In the genomic region with DNA sequence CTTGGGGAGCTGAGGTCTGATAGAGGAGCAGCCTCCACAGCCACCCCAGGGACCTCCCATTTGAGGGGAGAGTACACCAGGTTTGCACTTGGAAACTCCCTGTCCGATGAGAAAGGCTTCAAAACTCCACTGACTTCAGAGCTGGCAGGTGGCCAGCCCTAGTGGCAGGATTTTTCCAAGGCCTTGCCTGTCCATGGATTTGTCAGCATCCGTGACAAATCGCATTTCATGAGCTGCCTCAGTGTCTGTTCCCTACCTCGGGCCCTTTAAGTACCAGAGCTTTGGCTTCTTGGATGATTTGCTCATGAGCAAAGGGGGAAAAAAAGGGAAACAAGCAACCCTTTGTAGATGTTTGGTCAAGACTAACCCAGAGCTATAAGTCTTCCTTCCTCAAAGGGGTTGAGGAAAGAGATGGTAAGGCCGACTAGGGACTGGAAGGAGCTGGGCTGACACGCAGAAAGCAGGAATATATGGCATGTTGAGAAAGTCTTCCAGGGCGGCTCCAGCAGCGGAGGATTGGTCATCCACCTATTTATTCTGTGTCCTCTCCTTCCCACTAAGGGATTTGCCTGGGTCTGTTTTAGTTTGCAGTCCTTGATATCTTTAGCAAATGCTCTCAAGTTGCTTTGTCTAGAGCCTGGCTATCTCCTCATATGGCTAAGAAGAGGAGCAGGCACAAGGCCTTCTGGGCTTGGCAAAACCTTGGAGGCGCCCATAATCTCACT, we compare ENCODE assay signal across 9 cellular contexts. TPM values are rescaled to one million over a fixed set of nuclear protein-coding genes. Genes with fewer than 3 reads are reported as not detected.
DNase-seq lines count a peak whose midpoint lies in the region; ATAC-seq, FAIRE-seq and TF ChIP-seq lines count a peak whose summit lies in the region.
"Had no signal": no experiment of that assay in that cellular context is flagged by ENCODE, and none has a peak within 500 bp of the region (broad histone marks: within the 10 kb centered on the region; RNA-seq: fewer than 3 reads in every experiment).

No MANE protein-coding gene starts in this region.

- H3K36me3 ChIP-seq in ascending aorta (no peaks in the 10 kb centered on the region), hepatocyte (replicated peaks; ENCODE audit: insufficient read depth, low read depth) (no peaks in the 10 kb centered on the region), small intestine (ENCODE audit: control insufficient read depth in 2 of 2, insufficient read depth in 2 of 2, low read length in 2 of 2) (no peaks in the 10 kb centered on the region)

- ATAC-seq in HG02610 (IDR thresholded peaks at IDR 0.05; ENCODE audit: unreplicated experiment), result no peak
- no peak for ATAC-seq in GM21786 (IDR thresholded peaks at IDR 0.05; ENCODE audit: unreplicated experiment)

- H3K79me2 ChIP-seq in hepatocyte, result peaks cover 18% of the 10 kb centered on the region

- no peaks in the 10 kb centered on the region for H3K27me3 Mint-ChIP-seq in IgD-negative memory B cell

- H3K27ac ChIP-seq in ascending aorta (peak overlapping the region; percentile 94 to 95), hepatocyte (peak overlapping the region; percentile 63), small intestine (ENCODE audit: low read depth in 1 of 2, low read length in 1 of 2) (peak overlapping the region in 1 of 2 donors; percentile 69)

- no peak for FAIRE-seq in small intestine (lab: Jason Lieb, UNC)

- 56% methylated on average over 9 of the region's 9 CpGs for WGBS in hepatocyte (ENCODE audit: low lambda C conversion rate, missing lambda C conversion rate)
- WGBS in small intestine, 3 donors, result 42 to 51% (median 49%) methylated on average over 9 of the region's 9 CpGs

- peaks cover 12 to 54% of the 10 kb centered on the region in 2 donors for H3K4me1 ChIP-seq in ascending aorta
- peaks cover 51% of the 10 kb centered on the region for H3K4me1 ChIP-seq in hepatocyte (ENCODE audit: insufficient read depth)
- no peaks in the 10 kb centered on the region for H3K4me1 ChIP-seq in small intestine (ENCODE audit: control insufficient read depth in 2 of 2, insufficient read depth in 1 of 2, low read depth in 1 of 2, low read length in 1 of 2)

- H3K27ac Mint-ChIP-seq in IgD-negative memory B cell, result peak overlapping the region in 2 of 3 donors; percentile 16 to 29

- TF ChIP-seq CTCF in ascending aorta (IDR thresholded peaks at IDR 0.05), result peak; percentile 36 to 71 (median 52)
- TF ChIP-seq CTCF in hepatocyte (IDR thresholded peaks at IDR 0.05; ENCODE audit: poor library complexity), result peak; percentile 43

- H2AFZ ChIP-seq in hepatocyte, result no peak overlapping the region

- H3K9me2 ChIP-seq in hepatocyte (replicated peaks; ENCODE audit: insufficient read depth), result no peaks in the 10 kb centered on the region

- DNase-seq in AG08396 (ENCODE audit: low spot score), result peak; percentile 82
- DNase-seq in ascending aorta (ENCODE audit: low spot score in 2 of 2), result peak; percentile 70 to 98
- peak; percentile 92 for DNase-seq in hepatocyte (ENCODE audit: low spot score)
- DNase-seq in small intestine, result peak; percentile 77
- no peak for DNase-seq in NCI-H128 (lab: John Stamatoyannopoulos, UW; ENCODE audit: unreplicated experiment)

- peaks cover 0 to 10% (median 8%) of the 10 kb centered on the region in 3 donors for H3K4me1 Mint-ChIP-seq in IgD-negative memory B cell

- no peaks in the 10 kb centered on the region for H3K9me3 Mint-ChIP-seq in IgD-negative memory B cell
- H3K9me3 Mint-ChIP-seq: central memory CD8-positive, alpha-beta T cell had no signal

- H3K36me3 Mint-ChIP-seq in IgD-negative memory B cell, result peaks cover 2% of the 10 kb centered on the region

- no peak overlapping the region for H3K4me2 ChIP-seq in hepatocyte

- H3K9me3 ChIP-seq in ascending aorta (no peaks in the 10 kb centered on the region), hepatocyte (ENCODE audit: low read depth) (no peaks in the 10 kb centered on the region), small intestine (ENCODE audit: control insufficient read depth, low read depth) (no peaks in the 10 kb centered on the region)

- intact Hi-C loops in ascending aorta (cut with DNase I), result loop anchor here (2.0 to 10.0 kb wide), 4 partner anchors 25 to 605 kb away; a partner anchor contains a TSS

- H4K20me1 ChIP-seq in hepatocyte (ENCODE audit: insufficient read depth, poor library complexity, severe bottlenecking), result no peaks in the 10 kb centered on the region

- H3K4me3 ChIP-seq in ascending aorta (peak overlapping the region; percentile 4 to 27), hepatocyte (no peak overlapping the region), small intestine (ENCODE audit: low read depth in 1 of 2, low read length in 2 of 2) (no peak overlapping the region)

- peak overlapping the region in 1 of 4 donors; percentile 76 for H3K4me3 Mint-ChIP-seq in IgD-negative memory B cell
- H3K4me3 Mint-ChIP-seq: central memory CD8-positive, alpha-beta T cell had no signal

- H3K27me3 ChIP-seq in ascending aorta, result no peaks in the 10 kb centered on the region
- no peaks in the 10 kb centered on the region for H3K27me3 ChIP-seq in hepatocyte
- H3K27me3 ChIP-seq in small intestine (ENCODE audit: control insufficient read depth in 2 of 2, insufficient read depth in 2 of 2, low read length in 2 of 2), result no peaks in the 10 kb centered on the region

RNA-seq across cellular contexts. Expression of a gene that starts 2.7 kb away (rescaled TPM):
- polyA plus RNA-seq in IgD-negative memory B cell (0.90 TPM), hepatocyte (81.2 and 91.2 TPM in 2 replicates), small intestine (10 to 100 TPM in 2 of 3 donors, 1 to 10 TPM in 1; 3.6 to 82.3 (median 15.1) TPM)
- total RNA-seq in ascending aorta (1,294 TPM), hepatocyte (38.3 and 72.4 TPM in 2 replicates)

RNA-seq across cellular contexts. Expression of a gene that starts 37.0 kb away (rescaled TPM):
- polyA plus RNA-seq in IgD-negative memory B cell (not detected), hepatocyte (not detected in 2 replicates), small intestine (10 to 100 TPM in 1 of 3 donors, 1 to 10 TPM in 1, under 1 TPM in 1; 0.27 to 11.4 (median 4.1) TPM)
- total RNA-seq in ascending aorta (not detected), hepatocyte (0.33 TPM in 1 of 2 replicates, not detected in the other)

Comparison
In these comparisons a context has a peak if more than half of its experiments do, and no peak if none do; other contexts are left out.
1. H3K4me3 ChIP-seq: peak in ascending aorta (2 of 2); none in hepatocyte (single experiment) and small intestine (0 of 2).